ENCODE assay signal across 8 cellular contexts in the genomic region with DNA sequence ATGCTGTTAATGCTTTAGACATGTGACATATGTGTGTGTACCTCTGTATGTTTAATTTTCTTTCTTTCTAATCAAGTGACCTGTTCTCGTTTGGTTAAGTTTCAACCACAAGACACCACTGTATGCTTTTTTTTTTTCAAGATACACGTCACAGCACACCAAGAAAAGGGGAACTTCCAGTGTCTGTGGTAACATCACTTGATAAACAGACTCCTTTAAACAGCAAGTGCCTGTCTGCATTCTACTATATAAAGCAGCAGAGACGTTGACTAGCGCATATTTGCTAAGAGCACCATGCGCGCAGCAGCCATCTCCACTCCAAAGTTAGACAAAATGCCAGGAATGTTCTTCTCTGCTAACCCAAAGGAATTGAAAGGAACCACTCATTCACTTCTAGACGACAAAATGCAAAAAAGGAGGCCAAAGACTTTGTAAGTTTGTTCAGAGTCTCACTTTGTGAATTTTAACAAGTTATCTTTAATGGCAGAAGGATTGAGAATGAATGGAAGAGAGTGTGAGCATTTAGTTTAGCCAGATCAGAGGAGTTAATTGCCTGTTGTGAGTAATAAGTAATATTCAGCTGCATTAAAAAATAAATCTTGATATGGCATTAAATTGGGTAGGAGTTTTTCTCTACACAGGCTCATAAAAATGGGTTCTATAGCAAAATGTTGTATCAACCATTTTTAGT. TPM values are rescaled to one million over a fixed set of nuclear protein-coding genes. Genes with fewer than 3 reads are reported as not detected.
DNase-seq lines count a peak whose midpoint lies in the region; ATAC-seq and TF ChIP-seq lines count a peak whose summit lies in the region.

A gene with protein sequence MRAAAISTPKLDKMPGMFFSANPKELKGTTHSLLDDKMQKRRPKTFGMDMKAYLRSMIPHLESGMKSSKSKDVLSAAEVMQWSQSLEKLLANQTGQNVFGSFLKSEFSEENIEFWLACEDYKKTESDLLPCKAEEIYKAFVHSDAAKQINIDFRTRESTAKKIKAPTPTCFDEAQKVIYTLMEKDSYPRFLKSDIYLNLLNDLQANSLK (plus strand): TSS at position 275 of the 691 bp plus-strand sequence. CDS start 20 bp downstream, at position 295.

- peak; percentile 84 for ATAC-seq in GM18498 (IDR thresholded peaks at IDR 0.05; ENCODE audit: unreplicated experiment)
- ATAC-seq in HG02623 (IDR thresholded peaks at IDR 0.05; ENCODE audit: unreplicated experiment), result peak; percentile 84

- H4K8ac ChIP-seq in mesenchymal stem cell (ENCODE audit: low read length), result no peak within 1 kb of the TSS

- TF ChIP-seq CTCF in OCI-LY1 (IDR thresholded peaks at IDR 0.05; ENCODE audit: low read length) (no peak), suprapubic skin (IDR thresholded peaks at IDR 0.05) (no peak)

- no peak within 1 kb of the TSS for H4K91ac ChIP-seq in mesenchymal stem cell (ENCODE audit: low read length)

- WGBS in mesenchymal stem cell, result 8% methylated on average over 7 of the region's 7 CpGs
- WGBS in suprapubic skin, result 71% methylated on average over 7 of the region's 7 CpGs

- H2AK5ac ChIP-seq in mesenchymal stem cell (ENCODE audit: low read length, severe bottlenecking), result no peak within 1 kb of the TSS

- H2BK15ac ChIP-seq in mesenchymal stem cell (ENCODE audit: low read depth, poor library complexity, severe bottlenecking), result no peak within 1 kb of the TSS

- CTCF ChIA-PET in HEK293T (lab: Yijun Ruan, JAX), result no interaction called here

- POLR2A ChIA-PET in HEK293T (lab: Yijun Ruan, JAX), result no interaction called here

- peak within 1 kb of the TSS; percentile 55 for H3K27ac ChIP-seq in OCI-LY1 (ENCODE audit: low read depth, low read length, poor library complexity, severe bottlenecking)
- H3K27ac ChIP-seq in mesenchymal stem cell (ENCODE audit: low read length, poor library complexity, severe bottlenecking), result no peak within 1 kb of the TSS
- no peak within 1 kb of the TSS for H3K27ac ChIP-seq in suprapubic skin

- H3K9ac ChIP-seq in OCI-LY1 (ENCODE audit: low read length), result peak within 1 kb of the TSS; percentile 47
- no peak within 1 kb of the TSS for H3K9ac ChIP-seq in mesenchymal stem cell (ENCODE audit: low read length)

- peak within 1 kb of the TSS; percentile 66 for H3K4me2 ChIP-seq in OCI-LY1 (ENCODE audit: low read length)
- H3K4me2 ChIP-seq in mesenchymal stem cell (ENCODE audit: low read length, poor library complexity, severe bottlenecking), result no peak within 1 kb of the TSS

- H3K4ac ChIP-seq in mesenchymal stem cell (ENCODE audit: low read depth in 1 of 2, low read length in 2 of 2), result no peak within 1 kb of the TSS

- H3K9me2 ChIP-seq in OCI-LY1 (ENCODE audit: low read depth, low read length), result no peaks in the 10 kb centered on the region

- H2BK12ac ChIP-seq in mesenchymal stem cell (ENCODE audit: low read length in 2 of 2), result no peak within 1 kb of the TSS

- 0 out of 2 replicates have a peak within 1 kb of the TSS, but pooled peaks have one; percentile 25 for H2AFZ ChIP-seq in OCI-LY1 (ENCODE audit: low read length)
- H2AFZ ChIP-seq in mesenchymal stem cell (ENCODE audit: low read depth, low read length), result no peak within 1 kb of the TSS

- H3K14ac ChIP-seq in mesenchymal stem cell (ENCODE audit: low read length in 2 of 2), result no peak within 1 kb of the TSS

- H3F3A ChIP-seq in OCI-LY1 (ENCODE audit: insufficient read depth, low read length), result no peaks in the 10 kb centered on the region

- no peaks in the 10 kb centered on the region for H3K27me3 ChIP-seq in OCI-LY1 (ENCODE audit: insufficient read depth, low read length)
- no peaks in the 10 kb centered on the region for H3K27me3 ChIP-seq in mesenchymal stem cell (ENCODE audit: control insufficient read depth in 1 of 2, insufficient read depth in 1 of 2, low read length in 2 of 2)
- H3K27me3 ChIP-seq in suprapubic skin, result no peaks in the 10 kb centered on the region

- H3K36me3 ChIP-seq in OCI-LY1 (ENCODE audit: insufficient read depth, low read length) (peaks cover 3% of the 10 kb centered on the region; the same call in 1 of the 2 replicates), mesenchymal stem cell (ENCODE audit: control insufficient read depth in 1 of 2, insufficient read depth in 2 of 2, low read depth in 1 of 2, low read length in 2 of 2) (no peaks in the 10 kb centered on the region), suprapubic skin (no peaks in the 10 kb centered on the region)

- no peak within 1 kb of the TSS for H2BK5ac ChIP-seq in mesenchymal stem cell (ENCODE audit: low read depth, low read length, poor library complexity, severe bottlenecking)

- H3K4me3 ChIP-seq in OCI-LY1 (ENCODE audit: low read depth, low read length, poor library complexity, severe bottlenecking), result peak within 1 kb of the TSS; percentile 52
- H3K4me3 ChIP-seq in mesenchymal stem cell (ENCODE audit: insufficient read depth in 1 of 2, low read depth in 1 of 2, low read length in 2 of 2), result no peak within 1 kb of the TSS
- H3K4me3 ChIP-seq in suprapubic skin, result peak within 1 kb of the TSS; percentile 2

- H3K18ac ChIP-seq in mesenchymal stem cell (ENCODE audit: low read depth in 1 of 2, low read length in 2 of 2), result peak within 1 kb of the TSS in 1 of 2 experiments; percentile 71

- H4K20me1 ChIP-seq in OCI-LY1 (ENCODE audit: insufficient read depth, low read length), result no peaks in the 10 kb centered on the region

- H3K79me1 ChIP-seq in mesenchymal stem cell (replicated peaks; ENCODE audit: low read length, poor library complexity, severe bottlenecking), result no peaks in the 10 kb centered on the region

- no peak for TF ChIP-seq EP300 in suprapubic skin (IDR thresholded peaks at IDR 0.05)

- TF ChIP-seq POLR2A in suprapubic skin (IDR thresholded peaks at IDR 0.05), result peak in 1 of 2 donors; percentile 83

- peak; percentile 33 for DNase-seq in activated T-helper 9 cell treated with anti-CD3 and anti-CD28 coated beads, Interleukin-2, amount 50 U/mL, for 16 hours (ENCODE audit: low read depth)
- DNase-seq in mesenchymal stem cell (peak; percentile 98), suprapubic skin (ENCODE audit: low spot score in 2 of 2) (no peak), HEK293T (ENCODE audit: extremely low spot score) (no peak), NCI-H1105 treated with DMSO at 0.1 percent for 48 hours (lab: John Stamatoyannopoulos, UW) (no peak)

- H3K9me3 ChIP-seq in OCI-LY1 (ENCODE audit: low read length), result no peaks in the 10 kb centered on the region
- H3K9me3 ChIP-seq in mesenchymal stem cell (ENCODE audit: control insufficient read depth, low read length), result peaks cover under 1% of the 10 kb centered on the region
- no peaks in the 10 kb centered on the region for H3K9me3 ChIP-seq in suprapubic skin

- H3K4me1 ChIP-seq in OCI-LY1 (ENCODE audit: insufficient read depth, low read length, severe bottlenecking) (peaks cover 62% of the 10 kb centered on the region), mesenchymal stem cell (ENCODE audit: control insufficient read depth, insufficient read depth, low read depth, low read length) (no peaks in the 10 kb centered on the region), suprapubic skin (no peaks in the 10 kb centered on the region)

- no peaks in the 10 kb centered on the region for H3K79me2 ChIP-seq in OCI-LY1 (ENCODE audit: insufficient read depth, low read length)

- no peak within 1 kb of the TSS for H3K23ac ChIP-seq in mesenchymal stem cell (ENCODE audit: low read length in 2 of 2)

- H2BK120ac ChIP-seq in mesenchymal stem cell (ENCODE audit: low read depth, low read length), result no peak within 1 kb of the TSS

TF ChIP-seq in HEK293T, 16 proteins besides CTCF, POLR2A, EP300 and RAD21:
- TF ChIP-seq PKNOX1 (IDR thresholded peaks at IDR 0.05) (no peak), ARNT (IDR thresholded peaks at IDR 0.05) (no peak), FOXA1 (IDR thresholded peaks at IDR 0.05) (no peak), SP1 (IDR thresholded peaks at IDR 0.05) (no peak), CTBP1 (IDR thresholded peaks at IDR 0.05; ENCODE audit: borderline replicate concordance) (no peak), HDGF (IDR thresholded peaks at IDR 0.05; ENCODE audit: borderline replicate concordance) (no peak), SUZ12 (IDR thresholded peaks at IDR 0.05) (no peak), TARDBP (IDR thresholded peaks at IDR 0.05) (no peak), FOXM1 (IDR thresholded peaks at IDR 0.05; ENCODE audit: borderline replicate concordance) (no peak), ZNF384 (IDR thresholded peaks at IDR 0.05) (no peak), FOXK2 (IDR thresholded peaks at IDR 0.05) (no peak), LEF1 (IDR thresholded peaks at IDR 0.05; ENCODE audit: borderline replicate concordance) (no peak), ELF4 (IDR thresholded peaks at IDR 0.05) (no peak), BHLHE40 (IDR thresholded peaks at IDR 0.05; ENCODE audit: borderline replicate concordance) (no peak), NFRKB (IDR thresholded peaks at IDR 0.05) (no peak), L3MBTL2 (conservative IDR thresholded peaks at IDR 0.05) (no peak)

RNA-seq across cellular contexts. Expression of the gene that starts here (rescaled TPM):
- 64.0 TPM for polyA plus RNA-seq in mesenchymal stem cell (2013, experiment 1 of 2)
- 68.9 TPM for polyA plus RNA-seq in mesenchymal stem cell (2013, experiment 2 of 2)
- 10 to 100 TPM in 2 of 4 donors, 1 to 10 TPM in 2; 5.3 to 20.8 (median 13.8) TPM for total RNA-seq in suprapubic skin

Comparison
In these comparisons a context has a peak if more than half of its experiments do, and no peak if none do; other contexts are left out.
1. H3K4me3 ChIP-seq: peak in OCI-LY1 (single experiment) and suprapubic skin (single experiment); none in mesenchymal stem cell (0 of 2).
2. DNase-seq: peak in activated T-helper 9 cell treated with anti-CD3 and anti-CD28 coated beads, Interleukin-2, amount 50 U/mL, for 16 hours (single experiment) and mesenchymal stem cell (single experiment); none in suprapubic skin (0 of 2), HEK293T (single experiment) and NCI-H1105 treated with DMSO at 0.1 percent for 48 hours (single experiment).